In genomic region chr1:235999259-235999925, GRCh38 we compare ENCODE assay signal across 8 cellular contexts.
DNase-seq lines count a peak whose midpoint lies in the region; ATAC-seq and TF ChIP-seq lines count a peak whose summit lies in the region.

No MANE protein-coding gene starts in this region.

- no peaks in the 10 kb centered on the region for H3K9me3 ChIP-seq in lung (ENCODE audit: control insufficient read depth in 2 of 2, insufficient read depth in 1 of 2, low read length in 1 of 2)

- peak overlapping the region in 1 of 2 donors; percentile 62 for H3K27ac ChIP-seq in lung (ENCODE audit: low read depth in 1 of 2, low read length in 1 of 2)

- peaks cover 0 to 3% of the 10 kb centered on the region in 2 donors for H3K36me3 ChIP-seq in lung (ENCODE audit: control insufficient read depth in 2 of 2, insufficient read depth in 2 of 2, low read length in 2 of 2)

- H3K27ac Mint-ChIP-seq in activated naive CD4-positive, alpha-beta T cell treated with anti-CD3 and anti-CD28 coated beads, Interleukin-2, amount 50 U/mL, for 24 hours, result peak overlapping the region; percentile 96
- H3K27ac Mint-ChIP-seq in stimulated activated naive CD8-positive, alpha-beta T cell treated with anti-CD3 and anti-CD28 coated beads, Interleukin-15, Interleukin-2, amounts not matched to agents 100 ng/mL and 50 ng/mL, for 24 hours, result peak overlapping the region; percentile 98

- peaks cover 37% of the 10 kb centered on the region for H3K4me1 Mint-ChIP-seq in activated naive CD4-positive, alpha-beta T cell treated with anti-CD3 and anti-CD28 coated beads, Interleukin-2, amount 50 U/mL, for 24 hours
- H3K4me1 Mint-ChIP-seq in stimulated activated naive CD8-positive, alpha-beta T cell treated with anti-CD3 and anti-CD28 coated beads, Interleukin-15, Interleukin-2, amounts not matched to agents 100 ng/mL and 50 ng/mL, for 24 hours (ENCODE audit: low read depth), result peaks cover 46% of the 10 kb centered on the region

- DNase-seq in RPMI7951 (ENCODE audit: low read depth), result peak; percentile 89
- no peak for DNase-seq in lung (ENCODE audit: low spot score)
- DNase-seq in NCI-H2081 treated with DMSO at 0.1 percent for 48 hours (lab: John Stamatoyannopoulos, UW), result no peak
- no peak for DNase-seq in NCI-H774 (lab: John Stamatoyannopoulos, UW)

- H3K4me3 Mint-ChIP-seq in activated naive CD4-positive, alpha-beta T cell treated with anti-CD3 and anti-CD28 coated beads, Interleukin-2, amount 50 U/mL, for 24 hours, result peak overlapping the region; percentile 72
- peak overlapping the region; percentile 68 for H3K4me3 Mint-ChIP-seq in stimulated activated naive CD8-positive, alpha-beta T cell treated with anti-CD3 and anti-CD28 coated beads, Interleukin-15, Interleukin-2, amounts not matched to agents 100 ng/mL and 50 ng/mL, for 24 hours

- no peaks in the 10 kb centered on the region for H3K27me3 ChIP-seq in lung (ENCODE audit: control insufficient read depth, insufficient read depth)

- H3K4me1 ChIP-seq in lung (ENCODE audit: control insufficient read depth in 2 of 2, insufficient read depth in 2 of 2, low read length in 2 of 2), result peaks cover 0 to 7% of the 10 kb centered on the region in 2 donors

- WGBS in lung, 2 donors, result 36 to 57% methylated on average over 8 of the region's 8 CpGs

- H3K36me3 Mint-ChIP-seq in activated naive CD4-positive, alpha-beta T cell treated with anti-CD3 and anti-CD28 coated beads, Interleukin-2, amount 50 U/mL, for 24 hours, result peaks cover 2% of the 10 kb centered on the region
- no peaks in the 10 kb centered on the region for H3K36me3 Mint-ChIP-seq in stimulated activated naive CD8-positive, alpha-beta T cell treated with anti-CD3 and anti-CD28 coated beads, Interleukin-15, Interleukin-2, amounts not matched to agents 100 ng/mL and 50 ng/mL, for 24 hours (ENCODE audit: low read depth)

- no peaks in the 10 kb centered on the region for H3K27me3 Mint-ChIP-seq in activated naive CD4-positive, alpha-beta T cell treated with anti-CD3 and anti-CD28 coated beads, Interleukin-2, amount 50 U/mL, for 24 hours
- H3K27me3 Mint-ChIP-seq in stimulated activated naive CD8-positive, alpha-beta T cell treated with anti-CD3 and anti-CD28 coated beads, Interleukin-15, Interleukin-2, amounts not matched to agents 100 ng/mL and 50 ng/mL, for 24 hours, result no peaks in the 10 kb centered on the region

- TF ChIP-seq CTCF in lung (IDR thresholded peaks at IDR 0.05; ENCODE audit: control extremely low read depth, extremely low read depth), result no peak

- no peak overlapping the region for H3K4me3 ChIP-seq in lung

- peak; percentile 84 for ATAC-seq in GM18502 (IDR thresholded peaks at IDR 0.05; ENCODE audit: poor library complexity, unreplicated experiment)
- ATAC-seq in HG02759 (IDR thresholded peaks at IDR 0.05; ENCODE audit: unreplicated experiment), result peak; percentile 80
- peak; percentile 60 for ATAC-seq in lung (ENCODE audit: insufficient read depth, low FRiP score)

- peaks cover 6% of the 10 kb centered on the region for H3K9me3 Mint-ChIP-seq in activated naive CD4-positive, alpha-beta T cell treated with anti-CD3 and anti-CD28 coated beads, Interleukin-2, amount 50 U/mL, for 24 hours
- no peaks in the 10 kb centered on the region for H3K9me3 Mint-ChIP-seq in stimulated activated naive CD8-positive, alpha-beta T cell treated with anti-CD3 and anti-CD28 coated beads, Interleukin-15, Interleukin-2, amounts not matched to agents 100 ng/mL and 50 ng/mL, for 24 hours
